Comparison of ENCODE assay signal across 29 cellular contexts in the genomic region with DNA sequence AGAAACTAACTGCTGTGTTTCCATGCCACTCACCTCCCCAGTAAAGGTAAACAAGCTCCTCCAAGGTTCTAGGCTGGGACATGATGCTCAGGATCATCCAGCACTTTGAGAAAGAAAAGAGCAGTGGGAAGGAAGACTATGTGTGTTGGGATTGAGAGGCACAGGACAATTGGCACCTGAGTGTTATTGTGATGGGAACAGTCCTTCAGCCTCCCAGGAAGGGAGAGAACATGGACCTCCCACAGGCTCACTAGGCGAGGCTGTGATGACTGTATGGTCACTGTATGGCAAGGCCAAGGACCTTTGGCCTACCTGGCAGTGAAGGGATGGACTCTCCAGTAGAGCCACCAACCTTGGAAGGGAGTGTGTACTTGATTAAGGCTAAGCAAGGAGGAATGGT.
DNase-seq lines count a peak whose midpoint lies in the region; ATAC-seq and TF ChIP-seq lines count a peak whose summit lies in the region.
"Had no signal": no experiment of that assay in that cellular context is flagged by ENCODE, and none has a peak within 500 bp of the region (broad histone marks: within the 10 kb centered on the region; RNA-seq: fewer than 3 reads in every experiment).

No MANE protein-coding gene starts in this region.

- H3K27me3 ChIP-seq in upper lobe of right lung (no peaks in the 10 kb centered on the region), right cardiac atrium (ENCODE audit: control insufficient read depth, insufficient read depth) (no peaks in the 10 kb centered on the region)
- H3K27me3 ChIP-seq: BE2C, body of pancreas, hepatocyte, neural progenitor cell, thyroid gland had no signal

- H3K27ac Mint-ChIP-seq in activated naive CD8-positive, alpha-beta T cell treated with anti-CD3 and anti-CD28 coated beads, Interleukin-2, amount 10 ng/mL, durations not matched to agents 7 days and 5 days: no peak overlapping the region
- H3K27ac Mint-ChIP-seq in activated naive CD8-positive, alpha-beta T cell treated with anti-CD3 and anti-CD28 coated beads for 36 hours: no peak overlapping the region
- no peak overlapping the region for H3K27ac Mint-ChIP-seq in activated T-helper 2 cell treated with anti-CD3 and anti-CD28 coated beads, Interferon-gamma antibody, Interleukin-2, Interleukin-4, amounts not matched to agents 10 μg/mL and 5 μg/mL and 100 μg/mL, durations not matched to agents 14 hours and 24 hours and 36 hours
- H3K27ac Mint-ChIP-seq: activated T-cell treated with anti-CD3 and anti-CD28 coated beads, Interleukin-2, amount 50 U/mL, for 24 hours; CD8-positive, alpha-beta T cell; neural progenitor cell; T-helper 17 cell had no signal

- H3K9me3 ChIP-seq in upper lobe of right lung (no peaks in the 10 kb centered on the region), right cardiac atrium (ENCODE audit: control insufficient read depth, low read length) (no peaks in the 10 kb centered on the region)
- H3K9me3 ChIP-seq: BE2C, body of pancreas, left lung, SK-N-SH, thyroid gland had no signal

- H3K4me1 ChIP-seq in upper lobe of right lung (no peaks in the 10 kb centered on the region), right cardiac atrium (ENCODE audit: control insufficient read depth, insufficient read depth, low read length) (peaks cover 8% of the 10 kb centered on the region)
- H3K4me1 ChIP-seq: body of pancreas, left lung, parathyroid adenoma, thyroid gland had no signal

- H3K36me3 ChIP-seq in upper lobe of right lung: no peaks in the 10 kb centered on the region
- H3K36me3 ChIP-seq: BE2C, left lung, neural progenitor cell, thyroid gland had no signal

- H3K4me1 Mint-ChIP-seq in activated naive CD8-positive, alpha-beta T cell treated with anti-CD3 and anti-CD28 coated beads, Interleukin-2, amount 10 ng/mL, durations not matched to agents 7 days and 5 days: no peaks in the 10 kb centered on the region
- H3K4me1 Mint-ChIP-seq in activated naive CD8-positive, alpha-beta T cell treated with anti-CD3 and anti-CD28 coated beads for 36 hours: no peaks in the 10 kb centered on the region
- no peaks in the 10 kb centered on the region for H3K4me1 Mint-ChIP-seq in activated T-helper 2 cell treated with anti-CD3 and anti-CD28 coated beads, Interferon-gamma antibody, Interleukin-2, Interleukin-4, amounts not matched to agents 10 μg/mL and 5 μg/mL and 100 μg/mL, durations not matched to agents 14 hours and 24 hours and 36 hours (ENCODE audit: low read depth)
- H3K4me1 Mint-ChIP-seq: stimulated activated naive CD8-positive, alpha-beta T cell treated with anti-CD3 and anti-CD28 coated beads, Interleukin-15, amount 100 ng/mL, for 72 hours; T-helper 17 cell had no signal

- peaks cover under 1% of the 10 kb centered on the region for H3K9me3 Mint-ChIP-seq in activated naive CD8-positive, alpha-beta T cell treated with anti-CD3 and anti-CD28 coated beads, Interleukin-2, amount 10 ng/mL, durations not matched to agents 7 days and 5 days
- peaks cover 4% of the 10 kb centered on the region for H3K9me3 Mint-ChIP-seq in activated naive CD8-positive, alpha-beta T cell treated with anti-CD3 and anti-CD28 coated beads for 36 hours
- peaks cover 4% of the 10 kb centered on the region for H3K9me3 Mint-ChIP-seq in activated T-helper 2 cell treated with anti-CD3 and anti-CD28 coated beads, Interferon-gamma antibody, Interleukin-2, Interleukin-4, amounts not matched to agents 10 μg/mL and 5 μg/mL and 100 μg/mL, durations not matched to agents 14 hours and 24 hours and 36 hours
- H3K9me3 Mint-ChIP-seq: CD8-positive, alpha-beta T cell; neural progenitor cell had no signal

- H3K27ac ChIP-seq in upper lobe of right lung: no peak overlapping the region
- no peak overlapping the region for H3K27ac ChIP-seq in right cardiac atrium (ENCODE audit: low read length)
- H3K27ac ChIP-seq: body of pancreas, hepatocyte, HL-60, left lung, neural progenitor cell, parathyroid adenoma, thyroid gland had no signal

- intact Hi-C loops in activated T-helper 2 cell treated with anti-CD3 and anti-CD28 coated beads, Interferon-gamma antibody, Interleukin-2, Interleukin-4, amounts not matched to agents 10 μg/mL and 5 μg/mL and 100 μg/mL, durations not matched to agents 14 hours and 24 hours and 36 hours (cut with micrococcal nuclease): no loop called here
- intact Hi-C loops in upper lobe of right lung (cut with DNase I): no loop called here
- intact Hi-C loops in right cardiac atrium (cut with DNase I): no loop called here

- no peak for TF ChIP-seq CTCF in upper lobe of right lung (IDR thresholded peaks at IDR 0.05)

- peaks cover 4% of the 10 kb centered on the region for H3K27me3 Mint-ChIP-seq in activated naive CD8-positive, alpha-beta T cell treated with anti-CD3 and anti-CD28 coated beads, Interleukin-2, amount 10 ng/mL, durations not matched to agents 7 days and 5 days
- H3K27me3 Mint-ChIP-seq in activated naive CD8-positive, alpha-beta T cell treated with anti-CD3 and anti-CD28 coated beads for 36 hours: no peaks in the 10 kb centered on the region
- H3K27me3 Mint-ChIP-seq in activated T-helper 2 cell treated with anti-CD3 and anti-CD28 coated beads, Interferon-gamma antibody, Interleukin-2, Interleukin-4, amounts not matched to agents 10 μg/mL and 5 μg/mL and 100 μg/mL, durations not matched to agents 14 hours and 24 hours and 36 hours (ENCODE audit: low read depth): no peaks in the 10 kb centered on the region

- WGBS in right cardiac atrium: 84% methylated on average over 1 of the region's 1 CpG

- no peak for ATAC-seq in activated naive CD8-positive, alpha-beta T cell treated with anti-CD3 and anti-CD28 coated beads, Interleukin-2, amount 10 ng/mL, durations not matched to agents 7 days and 5 days (ENCODE audit: low read depth)
- ATAC-seq in upper lobe of right lung: no peak
- no peak for ATAC-seq in right cardiac atrium
- ATAC-seq: body of pancreas; CD8-positive, alpha-beta T cell; left lung; Right ventricle myocardium inferior; sciatic nerve; stimulated activated naive CD8-positive, alpha-beta T cell treated with anti-CD3 and anti-CD28 coated beads, Interleukin-15, amount 100 ng/mL, for 72 hours; T-helper 17 cell had no signal

- DNase-seq in activated naive CD8-positive, alpha-beta T cell treated with anti-CD3 and anti-CD28 coated beads, Interleukin-2, amount 10 ng/mL, durations not matched to agents 7 days and 5 days: peak; percentile 5
- DNase-seq in activated naive CD8-positive, alpha-beta T cell treated with anti-CD3 and anti-CD28 coated beads for 36 hours: no peak
- DNase-seq in activated T-helper 2 cell treated with anti-CD3 and anti-CD28 coated beads, Interferon-gamma antibody, Interleukin-2, Interleukin-4, amounts not matched to agents 10 μg/mL and 5 μg/mL and 100 μg/mL, durations not matched to agents 14 hours and 24 hours and 36 hours (ENCODE audit: low spot score): peak; percentile 1
- DNase-seq in islet precursor cell (peak; percentile 31), upper lobe of right lung (peak; percentile 15), NCI-H1694 (lab: John Stamatoyannopoulos, UW) (no peak), right cardiac atrium (no peak), pons (ENCODE audit: low spot score) (no peak)
- DNase-seq: activated T-cell treated with anti-CD3 and anti-CD28 coated beads, Interleukin-2, amount 50 U/mL, for 24 hours; BE2C; body of pancreas; cerebellar nuclear complex; HCEC 1CT; Karpas-422; left lung; NCI-H446; SK-N-SH; stimulated activated CD4-positive, alpha-beta T cell treated with anti-CD3 and anti-CD28 coated beads, Interleukin-12 subunit alpha, Interleukin-12 subunit beta, amount 100 ng/mL, for 4 hours; stimulated activated CD4-positive, alpha-beta T cell treated with anti-CD3 and anti-CD28 coated beads, Interleukin-2, amount 100 ng/mL, for 48 hours; stimulated activated naive CD8-positive, alpha-beta T cell treated with anti-CD3 and anti-CD28 coated beads, Interleukin-15, amount 100 ng/mL, for 72 hours; T-helper 17 cell; thyroid gland had no signal

- POLR2A ChIA-PET in activated naive CD8-positive, alpha-beta T cell treated with anti-CD3 and anti-CD28 coated beads, Interleukin-2, amount 10 ng/mL, durations not matched to agents 7 days and 5 days (lab: Charles Lee): no interaction called here

- H3K36me3 Mint-ChIP-seq in activated naive CD8-positive, alpha-beta T cell treated with anti-CD3 and anti-CD28 coated beads, Interleukin-2, amount 10 ng/mL, durations not matched to agents 7 days and 5 days: no peaks in the 10 kb centered on the region
- H3K36me3 Mint-ChIP-seq in activated naive CD8-positive, alpha-beta T cell treated with anti-CD3 and anti-CD28 coated beads for 36 hours: no peaks in the 10 kb centered on the region
- H3K36me3 Mint-ChIP-seq in activated T-helper 2 cell treated with anti-CD3 and anti-CD28 coated beads, Interferon-gamma antibody, Interleukin-2, Interleukin-4, amounts not matched to agents 10 μg/mL and 5 μg/mL and 100 μg/mL, durations not matched to agents 14 hours and 24 hours and 36 hours (ENCODE audit: low read depth): no peaks in the 10 kb centered on the region
- H3K36me3 Mint-ChIP-seq: CD8-positive, alpha-beta T cell; neural progenitor cell had no signal

- H3K4me3 ChIP-seq in upper lobe of right lung (no peak overlapping the region), right cardiac atrium (ENCODE audit: low read length) (no peak overlapping the region)
- H3K4me3 ChIP-seq: body of pancreas, hepatocyte, left lung, neural progenitor cell, thyroid gland had no signal

- no peak overlapping the region for H3K4me3 Mint-ChIP-seq in activated naive CD8-positive, alpha-beta T cell treated with anti-CD3 and anti-CD28 coated beads, Interleukin-2, amount 10 ng/mL, durations not matched to agents 7 days and 5 days
- H3K4me3 Mint-ChIP-seq in activated naive CD8-positive, alpha-beta T cell treated with anti-CD3 and anti-CD28 coated beads for 36 hours: no peak overlapping the region
- no peak overlapping the region for H3K4me3 Mint-ChIP-seq in activated T-helper 2 cell treated with anti-CD3 and anti-CD28 coated beads, Interferon-gamma antibody, Interleukin-2, Interleukin-4, amounts not matched to agents 10 μg/mL and 5 μg/mL and 100 μg/mL, durations not matched to agents 14 hours and 24 hours and 36 hours (ENCODE audit: low read depth)
- H3K4me3 Mint-ChIP-seq: activated T-cell treated with anti-CD3 and anti-CD28 coated beads, Interleukin-2, amount 50 U/mL, for 24 hours; CD8-positive, alpha-beta T cell; neural progenitor cell; stimulated activated naive CD8-positive, alpha-beta T cell treated with anti-CD3 and anti-CD28 coated beads, Interleukin-15, amount 100 ng/mL, for 72 hours; T-helper 17 cell had no signal

Comparison
In these comparisons a context has a peak if more than half of its experiments do, and no peak if none do; other contexts are left out.
1. DNase-seq: peak in activated naive CD8-positive, alpha-beta T cell treated with anti-CD3 and anti-CD28 coated beads, Interleukin-2, amount 10 ng/mL, durations not matched to agents 7 days and 5 days (single experiment), activated T-helper 2 cell treated with anti-CD3 and anti-CD28 coated beads, Interferon-gamma antibody, Interleukin-2, Interleukin-4, amounts not matched to agents 10 μg/mL and 5 μg/mL and 100 μg/mL, durations not matched to agents 14 hours and 24 hours and 36 hours (single experiment), islet precursor cell (single experiment) and upper lobe of right lung (single experiment); none in activated naive CD8-positive, alpha-beta T cell treated with anti-CD3 and anti-CD28 coated beads for 36 hours (single experiment), NCI-H1694 (single experiment), right cardiac atrium (0 of 3) and pons (single experiment).